Comparison of ENCODE assay signal across 21 cellular contexts in genomic region chr9:114058688-114059046, GRCh38. TPM values are rescaled to one million over a fixed set of nuclear protein-coding genes. Genes with fewer than 3 reads are reported as not detected.
"Had no signal": no experiment of that assay in that cellular context is flagged by ENCODE, and none has a peak within 500 bp of the region (broad histone marks: within the 10 kb centered on the region; RNA-seq: fewer than 3 reads in every experiment).

No MANE protein-coding gene starts in this region.

- ATAC-seq: activated CD8-positive, alpha-beta T cell treated with anti-CD3 and anti-CD28 coated beads, Interleukin-2, amount 10 ng/mL, durations not matched to agents 7 days and 5 days; activated naive CD8-positive, alpha-beta T cell treated with anti-CD3 and anti-CD28 coated beads, Interleukin-2, amount 50 U/mL, for 24 hours; activated T-helper 17 cell treated with anti-CD3 and anti-CD28 coated beads, Interleukin-2, amount 50 U/mL, for 72 hours; left lung; natural killer cell treated with Interleukin-12 subunit alpha and Interleukin-12 subunit beta and Interleukin-15 and Interleukin-18, amount 100 ng/mL, for 72 hours; WTC11 had no signal

- H3K4me1 ChIP-seq: esophagus squamous epithelium, left lung, SJSA1 had no signal

- H3K36me3 ChIP-seq: left lung, SJSA1 had no signal

- H3K27ac ChIP-seq: esophagus squamous epithelium, hepatocyte, left lung, psoas muscle, SJSA1, spleen, tibial nerve had no signal

- H3K4me3 ChIP-seq: esophagus squamous epithelium, hepatocyte, left lung, psoas muscle, SJSA1, spleen, tibial nerve had no signal

- H3K27me3 ChIP-seq: hepatocyte, left lung, SJSA1, tibial nerve had no signal

- FAIRE-seq: TTC549 had no signal

- H3K9me3 ChIP-seq: esophagus squamous epithelium, left lung, psoas muscle, SJSA1, spleen had no signal

- H2AFZ ChIP-seq: hepatocyte had no signal

- H3K79me2 ChIP-seq: hepatocyte had no signal

- DNase-seq: activated CD4-positive, alpha-beta T cell treated with anti-CD3 and anti-CD28 coated beads for 48 hours; activated CD8-positive, alpha-beta T cell treated with anti-CD3 and anti-CD28 coated beads, Interleukin-2, amount 10 ng/mL, durations not matched to agents 7 days and 5 days; activated naive CD4-positive, alpha-beta T cell treated with Interleukin-2 at 50 U/mL for 16 hours; activated naive CD8-positive, alpha-beta T cell treated with anti-CD3 and anti-CD28 coated beads, Interleukin-2, amount 50 U/mL, for 24 hours; activated T-cell treated with anti-CD3 and anti-CD28 coated beads for 4 hours; esophagus squamous epithelium; left lung; occipital lobe; T-helper 2 cell had no signal

- H3K4me2 ChIP-seq: hepatocyte had no signal

RNA-seq across cellular contexts. Expression of gene AMBP, which starts 19.4 kb away (rescaled TPM):
- total RNA-seq: activated CD8-positive, alpha-beta T cell treated with anti-CD3 and anti-CD28 coated beads, Interleukin-2, amount 10 ng/mL, durations not matched to agents 7 days and 5 days; activated T-helper 17 cell treated with anti-CD3 and anti-CD28 coated beads, Interleukin-2, amount 50 U/mL, for 72 hours; fibroblast of villous mesenchyme; glomerular endothelial cell; natural killer cell treated with Interleukin-12 subunit alpha and Interleukin-12 subunit beta and Interleukin-15 and Interleukin-18, amount 100 ng/mL, for 72 hours; sciatic nerve; tibial nerve had no signal
- polyA plus RNA-seq: psoas muscle had no signal

RNA-seq across cellular contexts. Expression of gene KIF12, which starts 40.4 kb away (rescaled TPM):
- total RNA-seq: activated CD8-positive, alpha-beta T cell treated with anti-CD3 and anti-CD28 coated beads, Interleukin-2, amount 10 ng/mL, durations not matched to agents 7 days and 5 days; activated T-helper 17 cell treated with anti-CD3 and anti-CD28 coated beads, Interleukin-2, amount 50 U/mL, for 72 hours; fibroblast of villous mesenchyme; natural killer cell treated with Interleukin-12 subunit alpha and Interleukin-12 subunit beta and Interleukin-15 and Interleukin-18, amount 100 ng/mL, for 72 hours; tibial nerve had no signal
